Comparison of ENCODE assay signal across 8 cellular contexts in the genomic region with DNA sequence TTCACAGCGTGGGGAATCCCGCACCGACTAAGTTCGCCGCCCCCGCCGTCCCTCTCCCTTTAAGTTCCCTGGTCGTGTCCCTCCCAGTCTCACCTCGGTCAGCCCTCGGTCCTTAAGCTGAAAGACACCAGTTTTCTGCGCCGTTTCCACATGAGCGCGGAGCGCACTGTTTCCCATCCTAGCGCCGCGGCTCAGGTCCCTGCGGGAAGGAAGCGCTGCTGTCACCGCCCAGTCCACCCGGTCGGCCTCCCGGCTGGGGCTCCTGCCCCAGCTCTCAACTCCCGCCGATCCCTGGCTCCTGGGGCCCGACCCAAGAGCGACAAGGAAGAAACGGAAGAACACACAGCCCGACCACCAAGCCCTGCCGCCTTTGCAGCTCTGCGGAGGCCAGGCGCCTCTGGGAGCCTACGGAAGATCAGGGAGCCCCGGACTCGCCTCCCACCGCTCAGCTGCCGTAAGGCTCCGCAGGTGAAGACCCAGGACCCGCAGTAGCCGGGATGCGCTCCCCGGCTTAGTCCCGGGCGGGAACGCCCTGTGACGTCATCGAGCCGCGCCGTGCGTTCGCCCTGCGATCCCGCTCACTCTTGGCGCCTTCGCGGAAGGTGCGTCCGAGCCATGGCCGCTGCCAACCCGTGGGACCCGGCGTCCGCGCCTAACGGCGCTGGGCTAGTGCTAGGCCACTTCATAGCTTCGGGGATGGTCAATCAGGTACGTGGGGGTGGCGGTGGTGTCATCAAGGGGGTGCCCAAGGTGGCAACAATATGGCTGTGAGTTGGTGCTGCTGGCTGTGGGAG. TPM values are rescaled to one million over a fixed set of nuclear protein-coding genes. Genes with fewer than 3 reads are reported as not detected.
DNase-seq lines count a peak whose midpoint lies in the region; ATAC-seq lines count a peak whose summit lies in the region.

Gene HAUS2 (plus strand): TSS at position 581 of the 794 bp plus-strand sequence. CDS start 35 bp downstream, at position 616.
Gene LRRC57 (minus strand): TSS at position 536 of the 794 bp plus-strand sequence. CDS start 359 bp downstream, at position 177.

- H3K56ac ChIP-seq in mesendoderm (ENCODE audit: low read length), result peak within 1 kb of the TSS; percentile 99

- H3K9me3 ChIP-seq in CD4-positive, CD25-positive, alpha-beta regulatory T cell (ENCODE audit: control insufficient read depth in 2 of 2, low read length in 2 of 2), result no peaks in the 10 kb centered on the region
- no peaks in the 10 kb centered on the region for H3K9me3 ChIP-seq in endocrine pancreas (ENCODE audit: control insufficient read depth, low read length)

- peak within 1 kb of the TSS; percentile 67 for H2BK5ac ChIP-seq in mesendoderm (ENCODE audit: low read length)

- peak; percentile 86 to 89 (median 88) for DNase-seq in CD4-positive, CD25-positive, alpha-beta regulatory T cell
- DNase-seq in HK-2 (ENCODE audit: unreplicated experiment), result peak; percentile 80
- peak; percentile 78 to 81 for DNase-seq in NOMO-1 (lab: John Stamatoyannopoulos, UW; ENCODE audit: unreplicated experiment in 2 of 2)
- peak; percentile 69 to 90 (median 81) for DNase-seq in activated CD8-positive, alpha-beta memory T cell treated with anti-CD3 and anti-CD28 coated beads for 48 hours (ENCODE audit: low read depth in 2 of 3, low spot score in 2 of 3)
- peak; percentile 93 for DNase-seq in mesendoderm
- peak; percentile 79 for DNase-seq in stimulated activated CD8-positive, alpha-beta memory T cell treated with anti-CD3 and anti-CD28 coated beads, Interleukin-12 subunit alpha, Interleukin-12 subunit beta, amount 100 ng/mL, for 4 hours (ENCODE audit: low read depth)

- H3K36me3 ChIP-seq in CD4-positive, CD25-positive, alpha-beta regulatory T cell (ENCODE audit: control insufficient read depth, insufficient read depth, low read length), result peaks cover 14% of the 10 kb centered on the region
- no peaks in the 10 kb centered on the region for H3K36me3 ChIP-seq in endocrine pancreas (ENCODE audit: control insufficient read depth, insufficient read depth, low read length)
- H3K36me3 ChIP-seq in mesendoderm (ENCODE audit: control insufficient read depth, insufficient read depth, low read length), result no peaks in the 10 kb centered on the region

- peaks cover 62% of the 10 kb centered on the region for H3K4me1 ChIP-seq in CD4-positive, CD25-positive, alpha-beta regulatory T cell (ENCODE audit: control insufficient read depth, insufficient read depth, low read length, poor library complexity, severe bottlenecking)
- H3K4me1 ChIP-seq in endocrine pancreas (ENCODE audit: control insufficient read depth, insufficient read depth, low read length) (peaks cover 11% of the 10 kb centered on the region), mesendoderm (ENCODE audit: control insufficient read depth, low read depth, low read length) (peaks cover 5% of the 10 kb centered on the region)

- H3K4ac ChIP-seq in mesendoderm (ENCODE audit: low read depth, low read length), result no peak within 1 kb of the TSS

- peak within 1 kb of the TSS; percentile 89 to 95 (median 92) for H3K4me3 Mint-ChIP-seq in CD4-positive, CD25-positive, alpha-beta regulatory T cell

- no peak within 1 kb of the TSS for H2AK5ac ChIP-seq in mesendoderm (ENCODE audit: low read length)

- H3K79me1 ChIP-seq in mesendoderm (ENCODE audit: low read length), result peaks cover 13% of the 10 kb centered on the region

- H3K9me3 Mint-ChIP-seq in CD4-positive, CD25-positive, alpha-beta regulatory T cell, result no peaks in the 10 kb centered on the region

- WGBS in mesendoderm (ENCODE audit: extremely low coverage, insufficient coverage, low lambda C conversion rate), result no CpG with 5 or more reads among the region's 71 CpGs

- H3K18ac ChIP-seq in mesendoderm (ENCODE audit: low read length), result peak within 1 kb of the TSS; percentile 34

- peaks cover 4% of the 10 kb centered on the region for H3K27me3 Mint-ChIP-seq in CD4-positive, CD25-positive, alpha-beta regulatory T cell

- H3K9ac ChIP-seq in endocrine pancreas (ENCODE audit: control insufficient read depth, insufficient read depth, low read length), result peak within 1 kb of the TSS; percentile 99
- peak within 1 kb of the TSS; percentile 99 for H3K9ac ChIP-seq in mesendoderm (ENCODE audit: low read length)

- H2BK120ac ChIP-seq in mesendoderm (ENCODE audit: low read depth, low read length), result no peak within 1 kb of the TSS

- H3K79me2 ChIP-seq in mesendoderm (ENCODE audit: control insufficient read depth, insufficient read depth, low read length), result peaks cover 22% of the 10 kb centered on the region

- H3K4me2 ChIP-seq in mesendoderm (ENCODE audit: low read length), result peak within 1 kb of the TSS; percentile 88

- peak within 1 kb of the TSS; percentile 99 for H3K4me3 ChIP-seq in CD4-positive, CD25-positive, alpha-beta regulatory T cell (ENCODE audit: low read depth, low read length)
- H3K4me3 ChIP-seq in endocrine pancreas (ENCODE audit: control insufficient read depth, insufficient read depth, low read length) (peak within 1 kb of the TSS; percentile 95), mesendoderm (ENCODE audit: low read length) (peak within 1 kb of the TSS; percentile 100)

- peak within 1 kb of the TSS; percentile 98 to 100 (median 100) for H3K27ac Mint-ChIP-seq in CD4-positive, CD25-positive, alpha-beta regulatory T cell

- H4K5ac ChIP-seq in mesendoderm (ENCODE audit: low read length), result no peak within 1 kb of the TSS

- H3K27ac ChIP-seq in CD4-positive, CD25-positive, alpha-beta regulatory T cell (ENCODE audit: insufficient read depth, low read length, poor library complexity, severe bottlenecking), result peak within 1 kb of the TSS; percentile 82
- H3K27ac ChIP-seq in mesendoderm (ENCODE audit: low read depth, low read length), result peak within 1 kb of the TSS; percentile 20

- no peaks in the 10 kb centered on the region for H3K27me3 ChIP-seq in CD4-positive, CD25-positive, alpha-beta regulatory T cell (ENCODE audit: control insufficient read depth, insufficient read depth, low read length)
- H3K27me3 ChIP-seq in endocrine pancreas (ENCODE audit: control insufficient read depth, insufficient read depth, low read length), result no peaks in the 10 kb centered on the region
- H3K27me3 ChIP-seq in mesendoderm (ENCODE audit: insufficient read depth, low read length, poor library complexity), result no peaks in the 10 kb centered on the region

- peaks cover 15% of the 10 kb centered on the region for H3K36me3 Mint-ChIP-seq in CD4-positive, CD25-positive, alpha-beta regulatory T cell

- no peak within 1 kb of the TSS for H3K23ac ChIP-seq in mesendoderm (ENCODE audit: low read length)

- ATAC-seq in CD4-positive, CD25-positive, alpha-beta regulatory T cell (ENCODE audit: low read depth in 2 of 2), result peak; percentile 84 to 86
- ATAC-seq in GM19438 (IDR thresholded peaks at IDR 0.05; ENCODE audit: low read depth, unreplicated experiment), result peak; percentile 74

- H2BK15ac ChIP-seq in mesendoderm (replicated peaks; ENCODE audit: low read depth), result no peak within 1 kb of the TSS

- peaks cover 27 to 79% (median 58%) of the 10 kb centered on the region in 4 donors for H3K4me1 Mint-ChIP-seq in CD4-positive, CD25-positive, alpha-beta regulatory T cell

- no peak within 1 kb of the TSS for H4K8ac ChIP-seq in mesendoderm (ENCODE audit: low read depth, low read length)

RNA-seq across cellular contexts. Expression of gene HAUS2, which starts in this region (rescaled TPM):
- 24.4 TPM for total RNA-seq in CD4-positive, CD25-positive, alpha-beta regulatory T cell
- 10 to 100 TPM; 21.0 to 33.1 (median 25.1) TPM for polyA plus RNA-seq in CD4-positive, CD25-positive, alpha-beta regulatory T cell
- polyA plus RNA-seq in mesendoderm (2013, experiment 1 of 2), result 22.2 TPM
- 20.1 TPM for polyA plus RNA-seq in mesendoderm (2013, experiment 2 of 2)

RNA-seq across cellular contexts. Expression of gene LRRC57, which starts in this region (rescaled TPM):
- total RNA-seq in CD4-positive, CD25-positive, alpha-beta regulatory T cell, result 36.0 TPM
- polyA plus RNA-seq in CD4-positive, CD25-positive, alpha-beta regulatory T cell, result 10 to 100 TPM in 1 of 4 donors, 1 to 10 TPM in 3; 5.8 to 11.6 (median 7.3) TPM
- polyA plus RNA-seq in mesendoderm (2013, experiment 1 of 2), result 7.5 TPM
- polyA plus RNA-seq in mesendoderm (2013, experiment 2 of 2), result 7.3 TPM

Comparison
In these comparisons a context has a peak if more than half of its experiments do, and no peak if none do; other contexts are left out.
1. Peak in every context shown above with its lines: DNase-seq, ATAC-seq, H3K4me3 ChIP-seq and H3K27ac ChIP-seq.